Comparison of ENCODE assay signal across 8 cellular contexts in the genomic region with DNA sequence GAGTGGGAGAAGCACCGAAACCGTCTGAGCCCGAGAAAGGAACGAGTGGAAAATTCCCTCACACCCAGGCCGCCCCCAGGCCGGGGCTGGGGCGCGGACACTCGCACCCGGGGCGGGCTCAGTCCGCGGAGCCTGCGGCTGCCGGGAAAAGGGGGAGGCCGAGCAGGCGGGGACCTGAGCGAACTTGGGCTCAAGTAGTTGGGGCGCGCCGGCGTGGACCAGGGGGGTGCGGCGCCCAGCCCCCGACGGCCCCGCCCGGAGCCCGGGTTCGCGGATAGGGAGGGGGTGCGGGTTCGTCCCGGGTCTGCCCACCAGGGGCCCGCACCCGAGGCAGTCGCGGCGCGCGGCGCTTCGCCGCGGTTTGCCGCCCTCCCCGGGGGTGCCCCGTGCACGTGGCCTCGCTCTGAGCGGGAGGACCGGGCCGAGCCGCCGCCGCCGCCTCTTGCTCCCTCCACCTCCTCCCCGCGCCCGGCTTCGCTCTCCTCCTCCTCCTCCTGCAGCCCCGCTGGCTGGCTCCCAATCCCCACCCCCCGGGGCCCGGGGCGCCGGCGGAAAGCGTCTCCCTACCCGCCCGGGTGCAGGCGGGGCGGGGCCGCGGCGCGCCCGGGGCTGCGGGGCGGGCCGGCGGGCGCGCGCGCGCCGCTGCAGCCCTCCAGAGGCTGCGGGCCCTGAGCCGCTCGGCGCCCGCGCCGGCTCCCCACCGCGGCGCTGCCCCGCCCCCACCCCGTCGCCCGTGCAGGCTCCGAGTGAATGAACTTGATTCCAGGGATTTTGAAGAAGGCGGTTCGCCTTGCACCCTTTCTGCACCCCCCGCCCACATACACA. TPM values are rescaled to one million over a fixed set of nuclear protein-coding genes. Genes with fewer than 3 reads are reported as not detected.
DNase-seq lines count a peak whose midpoint lies in the region; ATAC-seq and TF ChIP-seq lines count a peak whose summit lies in the region.

No MANE protein-coding gene starts in this region.

- peak overlapping the region; percentile 81 for H3K27ac ChIP-seq in WERI-Rb-1
- peak overlapping the region; percentile 94 to 98 (median 95) for H3K27ac ChIP-seq in tibial nerve

- peak; percentile 76 for DNase-seq in DMS153 (lab: John Stamatoyannopoulos, UW)
- DNase-seq in NAMALWA (ENCODE audit: low spot score), result peak; percentile 43
- DNase-seq in WERI-Rb-1, result peak; percentile 75
- DNase-seq in erythroblast (lab: John Stamatoyannopoulos, UW), result peak; percentile 62 to 75
- peak; percentile 94 to 96 for DNase-seq in mesothelial cell of epicardium (ENCODE audit: low spot score in 2 of 2, unreplicated experiment in 2 of 2)
- DNase-seq in tibial nerve (ENCODE audit: low spot score in 2 of 2), result peak; percentile 85 to 87

- H3K36me3 Mint-ChIP-seq in mesothelial cell of epicardium, result no peaks in the 10 kb centered on the region

- peaks cover 44% of the 10 kb centered on the region for H3K4me1 Mint-ChIP-seq in mesothelial cell of epicardium

- TF ChIP-seq POLR2A in erythroblast (IDR thresholded peaks at IDR 0.05; ENCODE audit: low read length) (no peak), tibial nerve (IDR thresholded peaks at IDR 0.05) (peak; percentile 48 to 75)

- ATAC-seq in GM21390 (IDR thresholded peaks at IDR 0.05; ENCODE audit: unreplicated experiment), result peak; percentile 29
- ATAC-seq in HG03442 (IDR thresholded peaks at IDR 0.05; ENCODE audit: unreplicated experiment), result no peak

- peak overlapping the region; percentile 100 for H3K27ac Mint-ChIP-seq in mesothelial cell of epicardium

- H3K9me3 ChIP-seq in WERI-Rb-1 (ENCODE audit: severe bottlenecking) (no peaks in the 10 kb centered on the region), tibial nerve (no peaks in the 10 kb centered on the region)

- H3K27me3 Mint-ChIP-seq in mesothelial cell of epicardium (ENCODE audit: low read depth), result no peaks in the 10 kb centered on the region

- no peaks in the 10 kb centered on the region for H3K9me3 Mint-ChIP-seq in mesothelial cell of epicardium

- TF ChIP-seq EP300 in tibial nerve (IDR thresholded peaks at IDR 0.05), result peak in 1 of 2 donors; percentile 59

- WGBS in tibial nerve, 2 donors, result 0 to 1% methylated on average over 16 to 47 of the region's 105 CpGs

- H3K27me3 ChIP-seq in WERI-Rb-1 (ENCODE audit: insufficient read depth, low read depth, severe bottlenecking) (no peaks in the 10 kb centered on the region), tibial nerve (no peaks in the 10 kb centered on the region)

- H3K4me3 ChIP-seq in WERI-Rb-1 (ENCODE audit: low read depth, low read length) (peak overlapping the region; percentile 75), tibial nerve (peak overlapping the region; percentile 54 to 96 (median 62))

- peak overlapping the region; percentile 94 for H3K4me3 Mint-ChIP-seq in mesothelial cell of epicardium

- no peak for TF ChIP-seq CTCF in WERI-Rb-1 (IDR thresholded peaks at IDR 0.05; ENCODE audit: low read depth, low read length)
- no peak for TF ChIP-seq CTCF in mesothelial cell of epicardium (IDR thresholded peaks at IDR 0.05; ENCODE audit: unreplicated experiment)
- peak in 3 of 5 experiments; percentile 3 to 55 (median 53) for TF ChIP-seq CTCF in tibial nerve (IDR thresholded peaks at IDR 0.05)

- H3K36me3 ChIP-seq in WERI-Rb-1 (no peaks in the 10 kb centered on the region), tibial nerve (no peaks in the 10 kb centered on the region)

- peaks cover 0 to 48% (median 17%) of the 10 kb centered on the region in 4 donors for H3K4me1 ChIP-seq in tibial nerve

RNA-seq across cellular contexts. Expression of a gene that starts 1.2 kb away (rescaled TPM):
- 213 to 237 TPM (median 230 TPM) in 3 replicates for total RNA-seq in mesothelial cell of epicardium
- total RNA-seq in tibial nerve, result 100 to 1,000 TPM in 1 of 4 donors, 10 to 100 TPM in 3; 52.1 to 125 (median 78.1) TPM

Comparison
In these comparisons a context has a peak if more than half of its experiments do, and no peak if none do; other contexts are left out.
1. DNase-seq: peak in every context shown above with its lines; median percentile 95 in mesothelial cell of epicardium; 86 in tibial nerve; 76 in DMS153; 75 in WERI-Rb-1; 68 in erythroblast; 43 in NAMALWA.
2. CTCF ChIP-seq: peak in tibial nerve (3 of 5); none in WERI-Rb-1 (single experiment) and mesothelial cell of epicardium (single experiment).